In genomic region chr4:3371038-3371437, GRCh38 we compare ENCODE assay signal across 18 cellular contexts.
DNase-seq lines count a peak whose midpoint lies in the region; ATAC-seq and TF ChIP-seq lines count a peak whose summit lies in the region.
"Had no signal": no experiment of that assay in that cellular context is flagged by ENCODE, and none has a peak within 500 bp of the region (broad histone marks: within the 10 kb centered on the region; RNA-seq: fewer than 3 reads in every experiment).

No MANE protein-coding gene starts in this region.

- H3K36me3 Mint-ChIP-seq in endodermal cell (ENCODE audit: low read depth) (peaks cover 8% of the 10 kb centered on the region), mesothelial cell of epicardium (peaks cover 3% of the 10 kb centered on the region)
- H3K36me3 Mint-ChIP-seq: natural killer cell treated with Interleukin-12 subunit alpha and Interleukin-12 subunit beta and Interleukin-15 and Interleukin-18, amount 100 ng/mL, for 72 hours had no signal

- no peak overlapping the region for H3K4me2 ChIP-seq in OCI-LY7 (ENCODE audit: low read length)
- H3K4me2 ChIP-seq: PC-9 had no signal

- no peak for TF ChIP-seq CTCF in right atrium auricular region (IDR thresholded peaks at IDR 0.05)
- TF ChIP-seq CTCF in endodermal cell (conservative IDR thresholded peaks at IDR 0.05), result no peak
- no peak for TF ChIP-seq CTCF in mesothelial cell of epicardium (IDR thresholded peaks at IDR 0.05; ENCODE audit: unreplicated experiment)
- no peak for TF ChIP-seq CTCF in OCI-LY7 (conservative IDR thresholded peaks at IDR 0.05; ENCODE audit: low read length)

- no TSS peak for BruUV-seq in OCI-LY7 (replicated peaks; lab: Mats Ljungman, UMichigan)

- no peak overlapping the region for H3K4me3 ChIP-seq in right atrium auricular region
- H3K4me3 ChIP-seq in endodermal cell (ENCODE audit: low read length), result no peak overlapping the region
- H3K4me3 ChIP-seq in OCI-LY7 (ENCODE audit: low read depth, low read length, poor library complexity, severe bottlenecking), result no peak overlapping the region
- H3K4me3 ChIP-seq: PC-9 had no signal

- H3K27ac ChIP-seq in right atrium auricular region (no peak overlapping the region), endodermal cell (ENCODE audit: low read depth, low read length) (no peak overlapping the region), OCI-LY7 (ENCODE audit: low read depth, low read length, poor library complexity, severe bottlenecking) (no peak overlapping the region)
- H3K27ac ChIP-seq: PC-9 had no signal

- peak; percentile 55 for DNase-seq in right atrium auricular region (ENCODE audit: low spot score)
- no peak for DNase-seq in cardiac septum (ENCODE audit: low spot score)
- peak; percentile 63 for DNase-seq in endodermal cell
- peak in 1 of 2 experiments; percentile 37 for DNase-seq in mesothelial cell of epicardium (ENCODE audit: low spot score in 2 of 2, unreplicated experiment in 2 of 2)
- DNase-seq in stimulated activated CD4-positive, alpha-beta T cell treated with anti-CD3 and anti-CD28 coated beads, Interleukin-1b, Interleukin-23, amount 100 ng/mL, for 48 hours, result no peak
- DNase-seq in OCI-LY7 (ENCODE audit: low spot score), result no peak
- DNase-seq: ACHN; activated CD4-positive, alpha-beta T cell treated with anti-CD3 and anti-CD28 coated beads, Interleukin-2, amount 50 U/mL, for 4 hours; activated gamma-delta T cell treated with Interleukin-2 at 50 U/mL for 16 hours; DMS79 treated with DMSO at 0.1 percent for 48 hours; NCI-H1092; NCI-H345; PC-9; stimulated activated CD8-positive, alpha-beta memory T cell treated with anti-CD3 and anti-CD28 coated beads, Interleukin-4, amount 100 ng/mL, for 48 hours had no signal

- ATAC-seq in HG03342 (IDR thresholded peaks at IDR 0.05; ENCODE audit: unreplicated experiment) (no peak), HG03175 (IDR thresholded peaks at IDR 0.05; ENCODE audit: unreplicated experiment) (no peak)
- ATAC-seq: natural killer cell treated with Interleukin-12 subunit alpha and Interleukin-12 subunit beta and Interleukin-15 and Interleukin-18, amount 100 ng/mL, for 72 hours had no signal

- H3K79me2 ChIP-seq in OCI-LY7 (ENCODE audit: insufficient read depth, low read depth, low read length), result no peaks in the 10 kb centered on the region

- POLR2A ChIA-PET in OCI-LY7 (lab: Charles Lee), result interaction anchor here (1.5 kb wide), 1 partner anchor 25 kb away, joined by 5 read pairs; no protein-coding TSS in a partner anchor

- H3K9ac ChIP-seq in endodermal cell (ENCODE audit: extremely low read depth, low read length, poor library complexity, severe bottlenecking), result no peak overlapping the region

- H3K27me3 ChIP-seq in right atrium auricular region (no peaks in the 10 kb centered on the region), endodermal cell (ENCODE audit: control insufficient read depth, insufficient read depth, low read length, poor library complexity, severe bottlenecking) (no peaks in the 10 kb centered on the region)

- H3K36me3 ChIP-seq in right atrium auricular region (no peaks in the 10 kb centered on the region), endodermal cell (ENCODE audit: control insufficient read depth, insufficient read depth, low read length) (no peaks in the 10 kb centered on the region), OCI-LY7 (ENCODE audit: insufficient read depth, low read length) (no peaks in the 10 kb centered on the region)

- peaks cover 31% of the 10 kb centered on the region for H3K4me1 Mint-ChIP-seq in endodermal cell
- peaks cover 51% of the 10 kb centered on the region for H3K4me1 Mint-ChIP-seq in mesothelial cell of epicardium

- no peak overlapping the region for H2AFZ ChIP-seq in OCI-LY7 (ENCODE audit: low read length)
- H2AFZ ChIP-seq: PC-9 had no signal

- H3K4me1 ChIP-seq in right atrium auricular region, result peaks cover 0 to 38% of the 10 kb centered on the region in 2 donors
- H3K4me1 ChIP-seq in endodermal cell (ENCODE audit: control insufficient read depth, insufficient read depth, low read length), result peaks cover 25% of the 10 kb centered on the region
- peaks cover 12% of the 10 kb centered on the region for H3K4me1 ChIP-seq in OCI-LY7 (ENCODE audit: insufficient read depth, low read length, poor library complexity, severe bottlenecking)

- no peaks in the 10 kb centered on the region for H4K20me1 ChIP-seq in OCI-LY7 (ENCODE audit: insufficient read depth, low read length)

- H3K27me3 Mint-ChIP-seq in endodermal cell (ENCODE audit: insufficient read depth) (no peaks in the 10 kb centered on the region), mesothelial cell of epicardium (ENCODE audit: low read depth) (no peaks in the 10 kb centered on the region)

- no peaks in the 10 kb centered on the region for H3K9me2 ChIP-seq in OCI-LY7 (ENCODE audit: insufficient read depth, low read length)

- CTCF ChIA-PET in OCI-LY7 (lab: Charles Lee; ENCODE audit: unreplicated experiment), result no interaction called here

- WGBS in endodermal cell (ENCODE audit: insufficient coverage in 1 of 2, insufficient read length in 1 of 2), 2 experiments, result 55 to 59% methylated on average over 11 to 14 of the region's 14 CpGs

- H3K9me3 Mint-ChIP-seq in endodermal cell (no peaks in the 10 kb centered on the region), mesothelial cell of epicardium (no peaks in the 10 kb centered on the region)
- H3K9me3 Mint-ChIP-seq: natural killer cell treated with Interleukin-12 subunit alpha and Interleukin-12 subunit beta and Interleukin-15 and Interleukin-18, amount 100 ng/mL, for 72 hours; T-helper 1 cell treated with Interleukin-12 subunit alpha and Interleukin-12 subunit beta and Interleukin-4 antibody, amounts not matched to agents 30 μg/mL and 1 μg/mL, for 36 hours had no signal

- no peaks in the 10 kb centered on the region for H3K9me3 ChIP-seq in right atrium auricular region
- no peaks in the 10 kb centered on the region for H3K9me3 ChIP-seq in endodermal cell (ENCODE audit: control insufficient read depth, low read length)
- H3K9me3 ChIP-seq in OCI-LY7 (ENCODE audit: low read length), result no peaks in the 10 kb centered on the region

- H3K4me3 Mint-ChIP-seq in endodermal cell, result no peak overlapping the region
- H3K4me3 Mint-ChIP-seq in mesothelial cell of epicardium, result no peak overlapping the region
- H3K4me3 Mint-ChIP-seq: T-helper 1 cell treated with Interleukin-12 subunit alpha and Interleukin-12 subunit beta and Interleukin-4 antibody, amounts not matched to agents 30 μg/mL and 1 μg/mL, for 36 hours had no signal

- intact Hi-C loops in cardiac septum (cut with DNase I) (no loop called here), OCI-LY7 (cut with micrococcal nuclease; ENCODE audit: unreplicated experiment) (no loop called here)

- H3K27ac Mint-ChIP-seq in endodermal cell, result no peak overlapping the region
- H3K27ac Mint-ChIP-seq in mesothelial cell of epicardium, result peak overlapping the region; percentile 22
- H3K27ac Mint-ChIP-seq: natural killer cell treated with Interleukin-12 subunit alpha and Interleukin-12 subunit beta and Interleukin-15 and Interleukin-18, amount 100 ng/mL, for 72 hours; T-helper 1 cell treated with Interleukin-12 subunit alpha and Interleukin-12 subunit beta and Interleukin-4 antibody, amounts not matched to agents 30 μg/mL and 1 μg/mL, for 36 hours had no signal

Comparison
In these comparisons a context has a peak if more than half of its experiments do, and no peak if none do; other contexts are left out.
1. DNase-seq: peak in right atrium auricular region (single experiment) and endodermal cell (single experiment); none in cardiac septum (single experiment), stimulated activated CD4-positive, alpha-beta T cell treated with anti-CD3 and anti-CD28 coated beads, Interleukin-1b, Interleukin-23, amount 100 ng/mL, for 48 hours (single experiment) and OCI-LY7 (single experiment).